17 cellular contexts compared by ENCODE assay signal in the genomic region with DNA sequence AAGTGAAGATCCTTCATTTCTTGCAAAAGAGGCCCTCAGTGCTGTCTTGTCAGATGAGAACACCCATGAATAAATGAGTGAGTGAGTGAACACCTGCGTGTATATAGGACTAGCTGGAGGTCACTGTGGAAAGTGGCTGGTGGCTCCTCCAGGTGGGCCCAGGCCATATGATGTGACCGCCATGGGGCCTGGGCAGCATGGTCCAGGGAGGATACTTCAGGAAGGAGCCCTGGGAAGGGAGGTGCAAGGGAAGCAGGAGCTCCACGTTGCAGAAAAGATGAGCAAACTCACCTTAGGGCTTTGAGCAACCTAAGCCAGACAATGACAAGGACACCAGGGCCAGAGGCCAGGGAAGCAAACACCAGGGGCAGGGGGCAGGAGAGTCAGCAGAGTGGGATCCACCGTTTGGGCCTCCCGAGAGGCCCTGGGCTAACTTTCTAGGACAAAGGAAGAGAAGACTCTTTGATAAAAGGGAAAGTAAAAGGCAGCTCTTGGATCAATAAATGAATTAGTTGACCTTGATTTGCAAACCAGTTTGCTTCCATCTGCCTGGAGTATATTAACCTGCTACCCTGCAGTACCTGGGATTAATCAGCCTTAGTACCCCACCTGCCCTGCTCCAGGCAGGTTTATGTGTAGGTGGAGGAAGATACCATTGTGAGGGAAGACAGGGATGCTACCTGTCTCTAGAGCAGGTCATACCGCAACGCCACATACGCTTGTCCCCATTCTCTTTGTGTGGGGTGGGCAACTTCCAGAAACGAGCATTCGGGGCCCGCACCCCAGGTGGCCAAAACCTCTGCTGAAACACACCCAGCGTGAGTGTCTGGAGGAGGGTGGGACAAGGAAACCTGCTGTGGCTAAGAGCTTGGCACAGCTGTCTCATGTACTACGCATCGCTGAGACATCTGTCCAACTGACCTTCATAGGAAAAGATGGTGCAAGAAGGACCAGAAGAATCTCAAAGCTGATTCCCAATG. TPM values are rescaled to one million over a fixed set of nuclear protein-coding genes. Genes with fewer than 3 reads are reported as not detected.
DNase-seq lines count a peak whose midpoint lies in the region; ATAC-seq, FAIRE-seq and TF ChIP-seq lines count a peak whose summit lies in the region.
"Had no signal": no experiment of that assay in that cellular context is flagged by ENCODE, and none has a peak within 500 bp of the region (broad histone marks: within the 10 kb centered on the region; RNA-seq: fewer than 3 reads in every experiment).

No MANE protein-coding gene starts in this region.

- DNase-seq in left ventricle myocardium superior (peak; percentile 6), heart right ventricle (no peak), bronchial epithelial cell (ENCODE audit: low read depth) (no peak), posterior vena cava (ENCODE audit: low spot score) (peak; percentile 72), upper lobe of right lung (peak; percentile 29)
- DNase-seq in activated naive CD4-positive, alpha-beta T cell treated with anti-CD3 and anti-CD28 coated beads, Interleukin-2, amount 50 U/mL, for 16 hours, result no peak
- no peak for DNase-seq in activated CD4-positive, alpha-beta T cell treated with anti-CD3 and anti-CD28 coated beads for 48 hours
- DNase-seq: DMS79 treated with DMSO at 0.1 percent for 48 hours, KG1, NCI-H1105 treated with DMSO at 0.1 percent for 48 hours, NCI-H1694, NCI-H2081 treated with DMSO at 0.1 percent for 48 hours, NCI-H446 treated with DMSO at 0.1 percent for 48 hours, NCI-H69 had no signal

- H3K9me3 ChIP-seq in heart right ventricle (no peaks in the 10 kb centered on the region), upper lobe of right lung (no peaks in the 10 kb centered on the region)

- peak; percentile 73 for FAIRE-seq in bronchial epithelial cell (lab: Jason Lieb, UNC)
- FAIRE-seq: H1 had no signal

- TF ChIP-seq CTCF in heart right ventricle (IDR thresholded peaks at IDR 0.05), result no peak
- TF ChIP-seq CTCF in bronchial epithelial cell (IDR thresholded peaks at IDR 0.05; ENCODE audit: insufficient read depth, low read length, severe bottlenecking), result no peak
- TF ChIP-seq CTCF in upper lobe of right lung (IDR thresholded peaks at IDR 0.05), result no peak

- no peak for ATAC-seq in left ventricle myocardium superior
- no peak for ATAC-seq in heart right ventricle
- no peak for ATAC-seq in upper lobe of right lung
- ATAC-seq in GM19467 (IDR thresholded peaks at IDR 0.05; ENCODE audit: unreplicated experiment), result no peak
- ATAC-seq: Panc1 had no signal

- H3K27me3 ChIP-seq in heart right ventricle (peaks cover 0 to 58% (median 32%) of the 10 kb centered on the region in 7 donors), bronchial epithelial cell (ENCODE audit: control insufficient read depth, insufficient read depth, low read length) (no peaks in the 10 kb centered on the region), upper lobe of right lung (peaks cover 3% of the 10 kb centered on the region)

- no peaks in the 10 kb centered on the region for H3K4me1 ChIP-seq in heart right ventricle
- H3K4me1 ChIP-seq in upper lobe of right lung, result no peaks in the 10 kb centered on the region

- no peak overlapping the region for H3K4me3 ChIP-seq in heart right ventricle
- no peak overlapping the region for H3K4me3 ChIP-seq in bronchial epithelial cell (ENCODE audit: low read depth, low read length)
- no peak overlapping the region for H3K4me3 ChIP-seq in upper lobe of right lung

- H3K27ac ChIP-seq in heart right ventricle, result no peak overlapping the region
- H3K27ac ChIP-seq in upper lobe of right lung, result no peak overlapping the region

- WGBS in heart right ventricle, 2 donors, result 86 to 89% methylated on average over 14 of the region's 14 CpGs

- intact Hi-C loops in left ventricle myocardium superior (cut with micrococcal nuclease) (no loop called here), heart right ventricle (cut with DNase I) (loop anchor here in 1 of 10 donors (10.0 kb wide), 1 partner anchor 1119 kb away; no protein-coding TSS in a partner anchor), posterior vena cava (cut with DNase I) (no loop called here), upper lobe of right lung (cut with DNase I) (no loop called here)

- H3K36me3 ChIP-seq in heart right ventricle (no peaks in the 10 kb centered on the region), bronchial epithelial cell (ENCODE audit: control insufficient read depth, insufficient read depth, low read length) (no peaks in the 10 kb centered on the region), upper lobe of right lung (no peaks in the 10 kb centered on the region)

RNA-seq across cellular contexts. Expression of a gene that starts 51.4 kb away (rescaled TPM):
- total RNA-seq in left ventricle myocardium superior (12.5 TPM), heart right ventricle (10 to 100 TPM in 2 of 10 donors, 1 to 10 TPM in 8; 3.3 to 13.3 (median 5.9) TPM), bronchial epithelial cell (0.13 and 0.26 TPM in 2 replicates), posterior vena cava (10 to 100 TPM; 29.2 to 38.2 TPM), upper lobe of right lung (26.0 TPM)
- 10 to 100 TPM; 11.3 to 14.9 TPM for polyA plus RNA-seq in heart right ventricle

Comparison
In these comparisons a context has a peak if more than half of its experiments do, and no peak if none do; other contexts are left out.
1. DNase-seq: peak in left ventricle myocardium superior (single experiment), posterior vena cava (single experiment) and upper lobe of right lung (single experiment); none in heart right ventricle (0 of 2), bronchial epithelial cell (single experiment), activated naive CD4-positive, alpha-beta T cell treated with anti-CD3 and anti-CD28 coated beads, Interleukin-2, amount 50 U/mL, for 16 hours (single experiment) and activated CD4-positive, alpha-beta T cell treated with anti-CD3 and anti-CD28 coated beads for 48 hours (single experiment).